ENCODE assay signal across 1 cellular context in the genomic region with DNA sequence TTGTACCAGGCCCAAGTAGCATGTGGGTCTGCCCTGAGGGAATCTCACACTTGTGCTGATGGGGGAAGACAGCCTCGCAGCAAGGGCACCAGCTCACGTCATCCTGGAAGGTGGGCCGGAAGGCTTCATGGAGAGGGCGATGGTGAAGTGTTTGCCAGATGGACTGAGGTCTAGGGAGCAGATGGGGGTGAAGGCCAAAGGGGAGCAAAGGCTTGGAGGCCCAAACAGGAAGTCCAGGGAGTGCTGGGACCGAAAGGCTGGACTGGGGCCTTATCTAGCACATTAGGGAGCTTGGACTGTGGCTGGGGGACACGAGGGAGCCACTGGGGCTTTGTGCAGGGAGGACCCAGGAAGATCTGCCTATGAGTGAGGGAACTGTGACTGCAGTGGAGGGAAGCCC.
A peak's percentile ranks its signal among the peaks of the same experiment; 100 is the strongest.
TF ChIP-seq lines count a peak whose summit lies in the region.

No MANE protein-coding gene starts in this region.

TF ChIP-seq in HepG2, 621 proteins besides CTCF, POLR2A, EP300 and RAD21 (continued from another document and continues in another):
- TF ChIP-seq ZNF280D (CRISPR knock-in tag; IDR thresholded peaks at IDR 0.05) (no peak), RARA (CRISPR knock-in tag; IDR thresholded peaks at IDR 0.05) (peak; percentile 80), ZC3H13 (CRISPR knock-in tag; IDR thresholded peaks at IDR 0.05) (no peak), ZNF225 (CRISPR knock-in tag; IDR thresholded peaks at IDR 0.05) (no peak), MZF1 (CRISPR knock-in tag; IDR thresholded peaks at IDR 0.05; ENCODE audit: borderline replicate concordance) (no peak), PATZ1 (CRISPR knock-in tag; IDR thresholded peaks at IDR 0.05) (no peak), REST (IDR thresholded peaks at IDR 0.05; ENCODE audit: borderline replicate concordance in 1 of 2, low read depth in 1 of 2, low read length in 2 of 2) (no peak), GABPB1 (CRISPR knock-in tag; IDR thresholded peaks at IDR 0.05) (peak; percentile 23; the same call in 1 of the 2 replicates), NBN (conservative IDR thresholded peaks at IDR 0.05) (no peak), DBP (CRISPR knock-in tag; IDR thresholded peaks at IDR 0.05; ENCODE audit: not compliant biosample characterization) (no peak), MXD4 (CRISPR knock-in tag; IDR thresholded peaks at IDR 0.05) (no peak), HES4 (CRISPR knock-in tag; IDR thresholded peaks at IDR 0.05; ENCODE audit: borderline replicate concordance) (0 out of 2 replicates have a peak, but pooled peaks have one; percentile 21), IKZF4 (CRISPR knock-in tag; IDR thresholded peaks at IDR 0.05; ENCODE audit: borderline replicate concordance, low read depth, not compliant biosample characterization) (no peak), ZNF143 (CRISPR knock-in tag; IDR thresholded peaks at IDR 0.05) (no peak), NFE2L1 (CRISPR knock-in tag; IDR thresholded peaks at IDR 0.05; ENCODE audit: borderline replicate concordance) (no peak), ZNF367 (CRISPR knock-in tag; IDR thresholded peaks at IDR 0.05; ENCODE audit: borderline replicate concordance) (no peak), ZFX (CRISPR knock-in tag; IDR thresholded peaks at IDR 0.05; ENCODE audit: low read depth) (peak; percentile 78), YEATS4 (CRISPR knock-in tag; IDR thresholded peaks at IDR 0.05; ENCODE audit: borderline replicate concordance) (no peak), SAP130 (CRISPR knock-in tag; IDR thresholded peaks at IDR 0.05; ENCODE audit: low read depth) (peak; percentile 11; the same call in 1 of the 2 replicates), ZNF770 (CRISPR knock-in tag; IDR thresholded peaks at IDR 0.05) (0 out of 2 replicates have a peak, but pooled peaks have one; percentile 28), ZFP91 (CRISPR knock-in tag; IDR thresholded peaks at IDR 0.05; ENCODE audit: borderline replicate concordance) (0 out of 2 replicates have a peak, but pooled peaks have one; percentile 23), ZNF687 (CRISPR knock-in tag; IDR thresholded peaks at IDR 0.05) (peak; percentile 88), ZNF766 (CRISPR knock-in tag; IDR thresholded peaks at IDR 0.05; ENCODE audit: borderline replicate concordance) (no peak), PHF5A (CRISPR knock-in tag; IDR thresholded peaks at IDR 0.05; ENCODE audit: low read depth, unreplicated experiment) (no peak), KDM5B (CRISPR knock-in tag; IDR thresholded peaks at IDR 0.05; ENCODE audit: borderline replicate concordance) (no peak; the same call in 1 of the 2 replicates), ELF1 (CRISPR knock-in tag; IDR thresholded peaks at IDR 0.05) (peak; percentile 47), MED1 (CRISPR knock-in tag; IDR thresholded peaks at IDR 0.05) (peak; percentile 32; the same call in 1 of the 2 replicates), ZNF34 (CRISPR knock-in tag; IDR thresholded peaks at IDR 0.05; ENCODE audit: borderline replicate concordance) (no peak), ZBTB20 (CRISPR knock-in tag; IDR thresholded peaks at IDR 0.05; ENCODE audit: borderline replicate concordance, low read depth) (no peak), ZNF512 (CRISPR knock-in tag; IDR thresholded peaks at IDR 0.05) (no peak)
- TF ChIP-seq, protein P1, sequence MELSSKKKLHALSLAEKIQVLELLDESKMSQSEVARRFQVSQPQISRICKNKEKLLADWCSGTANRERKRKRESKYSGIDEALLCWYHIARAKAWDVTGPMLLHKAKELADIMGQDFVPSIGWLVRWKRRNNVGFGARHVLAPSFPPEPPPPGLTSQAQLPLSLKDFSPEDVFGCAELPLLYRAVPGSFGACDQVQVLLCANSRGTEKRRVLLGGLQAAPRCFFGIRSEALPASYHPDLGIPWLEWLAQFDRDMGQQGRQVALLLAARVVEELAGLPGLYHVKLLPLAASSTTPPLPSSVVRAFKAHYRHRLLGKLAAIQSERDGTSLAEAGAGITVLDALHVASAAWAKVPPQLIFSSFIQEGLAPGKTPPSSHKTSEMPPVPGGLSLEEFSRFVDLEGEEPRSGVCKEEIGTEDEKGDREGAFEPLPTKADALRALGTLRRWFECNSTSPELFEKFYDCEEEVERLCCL (CRISPR knock-in tag; IDR thresholded peaks at IDR 0.05; ENCODE audit: borderline replicate concordance), result no peak
